Comparison of ENCODE assay signal across 1 cellular context in the genomic region with DNA sequence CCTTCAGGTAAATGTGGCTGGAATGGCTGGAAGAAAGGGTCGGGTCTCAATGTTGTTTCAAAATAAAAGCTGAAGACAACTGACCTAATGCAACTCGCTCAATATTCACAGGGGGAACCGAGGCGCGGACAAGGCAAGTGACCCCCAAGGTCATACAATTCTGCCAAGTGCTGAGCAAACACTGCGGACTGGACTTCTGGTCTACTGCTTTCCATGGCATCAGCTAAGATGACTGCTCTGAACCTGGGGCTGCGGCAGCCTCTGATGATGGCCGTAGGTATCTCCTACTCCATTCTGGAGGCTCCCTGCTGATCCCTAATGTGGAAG.
TF ChIP-seq lines count a peak whose summit lies in the region.

No MANE protein-coding gene starts in this region.

TF ChIP-seq in HepG2, 621 proteins besides CTCF, POLR2A, EP300 and RAD21 (continued from another document and continues in another):
- TF ChIP-seq, protein P1, sequence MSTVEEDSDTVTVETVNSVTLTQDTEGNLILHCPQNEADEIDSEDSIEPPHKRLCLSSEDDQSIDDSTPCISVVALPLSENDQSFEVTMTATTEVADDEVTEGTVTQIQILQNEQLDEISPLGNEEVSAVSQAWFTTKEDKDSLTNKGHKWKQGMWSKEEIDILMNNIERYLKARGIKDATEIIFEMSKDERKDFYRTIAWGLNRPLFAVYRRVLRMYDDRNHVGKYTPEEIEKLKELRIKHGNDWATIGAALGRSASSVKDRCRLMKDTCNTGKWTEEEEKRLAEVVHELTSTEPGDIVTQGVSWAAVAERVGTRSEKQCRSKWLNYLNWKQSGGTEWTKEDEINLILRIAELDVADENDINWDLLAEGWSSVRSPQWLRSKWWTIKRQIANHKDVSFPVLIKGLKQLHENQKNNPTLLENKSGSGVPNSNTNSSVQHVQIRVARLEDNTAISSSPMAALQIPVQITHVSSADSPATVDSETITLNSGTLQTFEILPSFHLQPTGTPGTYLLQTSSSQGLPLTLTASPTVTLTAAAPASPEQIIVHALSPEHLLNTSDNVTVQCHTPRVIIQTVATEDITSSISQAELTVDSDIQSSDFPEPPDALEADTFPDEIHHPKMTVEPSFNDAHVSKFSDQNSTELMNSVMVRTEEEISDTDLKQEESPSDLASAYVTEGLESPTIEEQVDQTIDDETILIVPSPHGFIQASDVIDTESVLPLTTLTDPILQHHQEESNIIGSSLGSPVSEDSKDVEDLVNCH (CRISPR knock-in tag; IDR thresholded peaks at IDR 0.05): no peak
- TF ChIP-seq, protein P2, sequence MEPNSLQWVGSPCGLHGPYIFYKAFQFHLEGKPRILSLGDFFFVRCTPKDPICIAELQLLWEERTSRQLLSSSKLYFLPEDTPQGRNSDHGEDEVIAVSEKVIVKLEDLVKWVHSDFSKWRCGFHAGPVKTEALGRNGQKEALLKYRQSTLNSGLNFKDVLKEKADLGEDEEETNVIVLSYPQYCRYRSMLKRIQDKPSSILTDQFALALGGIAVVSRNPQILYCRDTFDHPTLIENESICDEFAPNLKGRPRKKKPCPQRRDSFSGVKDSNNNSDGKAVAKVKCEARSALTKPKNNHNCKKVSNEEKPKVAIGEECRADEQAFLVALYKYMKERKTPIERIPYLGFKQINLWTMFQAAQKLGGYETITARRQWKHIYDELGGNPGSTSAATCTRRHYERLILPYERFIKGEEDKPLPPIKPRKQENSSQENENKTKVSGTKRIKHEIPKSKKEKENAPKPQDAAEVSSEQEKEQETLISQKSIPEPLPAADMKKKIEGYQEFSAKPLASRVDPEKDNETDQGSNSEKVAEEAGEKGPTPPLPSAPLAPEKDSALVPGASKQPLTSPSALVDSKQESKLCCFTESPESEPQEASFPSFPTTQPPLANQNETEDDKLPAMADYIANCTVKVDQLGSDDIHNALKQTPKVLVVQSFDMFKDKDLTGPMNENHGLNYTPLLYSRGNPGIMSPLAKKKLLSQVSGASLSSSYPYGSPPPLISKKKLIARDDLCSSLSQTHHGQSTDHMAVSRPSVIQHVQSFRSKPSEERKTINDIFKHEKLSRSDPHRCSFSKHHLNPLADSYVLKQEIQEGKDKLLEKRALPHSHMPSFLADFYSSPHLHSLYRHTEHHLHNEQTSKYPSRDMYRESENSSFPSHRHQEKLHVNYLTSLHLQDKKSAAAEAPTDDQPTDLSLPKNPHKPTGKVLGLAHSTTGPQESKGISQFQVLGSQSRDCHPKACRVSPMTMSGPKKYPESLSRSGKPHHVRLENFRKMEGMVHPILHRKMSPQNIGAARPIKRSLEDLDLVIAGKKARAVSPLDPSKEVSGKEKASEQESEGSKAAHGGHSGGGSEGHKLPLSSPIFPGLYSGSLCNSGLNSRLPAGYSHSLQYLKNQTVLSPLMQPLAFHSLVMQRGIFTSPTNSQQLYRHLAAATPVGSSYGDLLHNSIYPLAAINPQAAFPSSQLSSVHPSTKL (CRISPR knock-in tag; IDR thresholded peaks at IDR 0.05): peak; percentile 69
- no peak for TF ChIP-seq NCOA1 (CRISPR knock-in tag; IDR thresholded peaks at IDR 0.05)
- TF ChIP-seq SOX13 (IDR thresholded peaks at IDR 0.05): no peak
- TF ChIP-seq SOX13 (CRISPR knock-in tag; conservative IDR thresholded peaks at IDR 0.05 in 1 of 2, IDR thresholded peaks at IDR 0.05 in 1 of 2): peak in 1 of 2 experiments; percentile 17; a peak in 1 of 4 replicates
- TF ChIP-seq AHR (CRISPR knock-in tag; IDR thresholded peaks at IDR 0.05): no peak
- TF ChIP-seq, protein P3, sequence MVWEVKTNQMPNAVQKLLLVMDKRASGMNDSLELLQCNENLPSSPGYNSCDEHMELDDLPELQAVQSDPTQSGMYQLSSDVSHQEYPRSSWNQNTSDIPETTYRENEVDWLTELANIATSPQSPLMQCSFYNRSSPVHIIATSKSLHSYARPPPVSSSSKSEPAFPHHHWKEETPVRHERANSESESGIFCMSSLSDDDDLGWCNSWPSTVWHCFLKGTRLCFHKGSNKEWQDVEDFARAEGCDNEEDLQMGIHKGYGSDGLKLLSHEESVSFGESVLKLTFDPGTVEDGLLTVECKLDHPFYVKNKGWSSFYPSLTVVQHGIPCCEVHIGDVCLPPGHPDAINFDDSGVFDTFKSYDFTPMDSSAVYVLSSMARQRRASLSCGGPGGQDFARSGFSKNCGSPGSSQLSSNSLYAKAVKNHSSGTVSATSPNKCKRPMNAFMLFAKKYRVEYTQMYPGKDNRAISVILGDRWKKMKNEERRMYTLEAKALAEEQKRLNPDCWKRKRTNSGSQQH (CRISPR knock-in tag; IDR thresholded peaks at IDR 0.05; ENCODE audit: low read depth): 0 out of 2 replicates have a peak, but pooled peaks have one; percentile 20
- no peak for TF ChIP-seq NFYC (CRISPR knock-in tag; IDR thresholded peaks at IDR 0.05)
- no peak for TF ChIP-seq ETV5 (CRISPR knock-in tag; IDR thresholded peaks at IDR 0.05; ENCODE audit: borderline replicate concordance)
- TF ChIP-seq SOX6 (IDR thresholded peaks at IDR 0.05): no peak
- TF ChIP-seq SOX6 (CRISPR knock-in tag; IDR thresholded peaks at IDR 0.05): no peak; the same call in 1 of the 2 replicates
- TF ChIP-seq CAMTA2 (CRISPR knock-in tag; IDR thresholded peaks at IDR 0.05; ENCODE audit: borderline replicate concordance): no peak
- no peak for TF ChIP-seq MAF1 (CRISPR knock-in tag; IDR thresholded peaks at IDR 0.05; ENCODE audit: borderline replicate concordance)
- TF ChIP-seq FOSL1 (CRISPR knock-in tag; IDR thresholded peaks at IDR 0.05; ENCODE audit: borderline replicate concordance): no peak
- no peak for TF ChIP-seq TAF15 (IDR thresholded peaks at IDR 0.05; ENCODE audit: low read depth, low read length, poor library complexity, severe bottlenecking)
- no peak for TF ChIP-seq AGO2 (optimal IDR thresholded peaks at IDR 0.05; ENCODE audit: low read depth, low read length)
- TF ChIP-seq, protein P4, sequence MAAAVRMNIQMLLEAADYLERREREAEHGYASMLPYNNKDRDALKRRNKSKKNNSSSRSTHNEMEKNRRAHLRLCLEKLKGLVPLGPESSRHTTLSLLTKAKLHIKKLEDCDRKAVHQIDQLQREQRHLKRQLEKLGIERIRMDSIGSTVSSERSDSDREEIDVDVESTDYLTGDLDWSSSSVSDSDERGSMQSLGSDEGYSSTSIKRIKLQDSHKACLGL (CRISPR knock-in tag; IDR thresholded peaks at IDR 0.05): no peak
- TF ChIP-seq TEAD3 (CRISPR knock-in tag; optimal IDR thresholded peaks at IDR 0.05; ENCODE audit: borderline replicate concordance): peak; percentile 17
- TF ChIP-seq GATAD2A (CRISPR knock-in tag; IDR thresholded peaks at IDR 0.05): peak; percentile 59; the same call in 1 of the 2 replicates
- 0 out of 2 replicates have a peak, but pooled peaks have one; percentile 27 for TF ChIP-seq NR2F2 (IDR thresholded peaks at IDR 0.05; ENCODE audit: borderline replicate concordance, low read depth)
- no peak for TF ChIP-seq ZNF775 (CRISPR knock-in tag; IDR thresholded peaks at IDR 0.05; ENCODE audit: borderline replicate concordance)
- no peak for TF ChIP-seq ZNF382 (CRISPR knock-in tag; IDR thresholded peaks at IDR 0.05; ENCODE audit: borderline replicate concordance)
- TF ChIP-seq, protein P5, sequence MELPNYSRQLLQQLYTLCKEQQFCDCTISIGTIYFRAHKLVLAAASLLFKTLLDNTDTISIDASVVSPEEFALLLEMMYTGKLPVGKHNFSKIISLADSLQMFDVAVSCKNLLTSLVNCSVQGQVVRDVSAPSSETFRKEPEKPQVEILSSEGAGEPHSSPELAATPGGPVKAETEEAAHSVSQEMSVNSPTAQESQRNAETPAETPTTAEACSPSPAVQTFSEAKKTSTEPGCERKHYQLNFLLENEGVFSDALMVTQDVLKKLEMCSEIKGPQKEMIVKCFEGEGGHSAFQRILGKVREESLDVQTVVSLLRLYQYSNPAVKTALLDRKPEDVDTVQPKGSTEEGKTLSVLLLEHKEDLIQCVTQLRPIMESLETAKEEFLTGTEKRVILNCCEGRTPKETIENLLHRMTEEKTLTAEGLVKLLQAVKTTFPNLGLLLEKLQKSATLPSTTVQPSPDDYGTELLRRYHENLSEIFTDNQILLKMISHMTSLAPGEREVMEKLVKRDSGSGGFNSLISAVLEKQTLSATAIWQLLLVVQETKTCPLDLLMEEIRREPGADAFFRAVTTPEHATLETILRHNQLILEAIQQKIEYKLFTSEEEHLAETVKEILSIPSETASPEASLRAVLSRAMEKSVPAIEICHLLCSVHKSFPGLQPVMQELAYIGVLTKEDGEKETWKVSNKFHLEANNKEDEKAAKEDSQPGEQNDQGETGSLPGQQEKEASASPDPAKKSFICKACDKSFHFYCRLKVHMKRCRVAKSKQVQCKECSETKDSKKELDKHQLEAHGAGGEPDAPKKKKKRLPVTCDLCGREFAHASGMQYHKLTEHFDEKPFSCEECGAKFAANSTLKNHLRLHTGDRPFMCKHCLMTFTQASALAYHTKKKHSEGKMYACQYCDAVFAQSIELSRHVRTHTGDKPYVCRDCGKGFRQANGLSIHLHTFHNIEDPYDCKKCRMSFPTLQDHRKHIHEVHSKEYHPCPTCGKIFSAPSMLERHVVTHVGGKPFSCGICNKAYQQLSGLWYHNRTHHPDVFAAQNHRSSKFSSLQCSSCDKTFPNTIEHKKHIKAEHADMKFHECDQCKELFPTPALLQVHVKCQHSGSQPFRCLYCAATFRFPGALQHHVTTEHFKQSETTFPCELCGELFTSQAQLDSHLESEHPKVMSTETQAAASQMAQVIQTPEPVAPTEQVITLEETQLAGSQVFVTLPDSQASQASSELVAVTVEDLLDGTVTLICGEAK (IDR thresholded peaks at IDR 0.05): no peak
- TF ChIP-seq, protein P5 (CRISPR knock-in tag; IDR thresholded peaks at IDR 0.05): no peak
- TF ChIP-seq MAZ (IDR thresholded peaks at IDR 0.05; ENCODE audit: borderline replicate concordance, low read depth, low read length): no peak
- 0 out of 2 replicates have a peak, but pooled peaks have one; percentile 31 for TF ChIP-seq MAZ (CRISPR knock-in tag; IDR thresholded peaks at IDR 0.05; ENCODE audit: low read depth)
- TF ChIP-seq FOXJ3 (CRISPR knock-in tag; IDR thresholded peaks at IDR 0.05; ENCODE audit: borderline replicate concordance): no peak
- TF ChIP-seq NR2F6 (IDR thresholded peaks at IDR 0.05): peak; percentile 73
- TF ChIP-seq NR2F6 (CRISPR knock-in tag; IDR thresholded peaks at IDR 0.05): peak; percentile 74; the same call in 1 of the 2 replicates
- no peak for TF ChIP-seq BRD4 (CRISPR knock-in tag; IDR thresholded peaks at IDR 0.05)
- TF ChIP-seq HNF4A (CRISPR knock-in tag; IDR thresholded peaks at IDR 0.05): peak; percentile 51
- no peak for TF ChIP-seq ZNF296 (CRISPR knock-in tag; conservative IDR thresholded peaks at IDR 0.05)
- TF ChIP-seq ZNF709 (CRISPR knock-in tag; IDR thresholded peaks at IDR 0.05): no peak
- no peak for TF ChIP-seq FOXA1 (IDR thresholded peaks at IDR 0.05)
- 0 out of 2 replicates have a peak, but pooled peaks have one; percentile 43 for TF ChIP-seq FOXA1 (CRISPR knock-in tag; IDR thresholded peaks at IDR 0.05)
- no peak for TF ChIP-seq HES4 (CRISPR knock-in tag; IDR thresholded peaks at IDR 0.05; ENCODE audit: borderline replicate concordance)
- no peak for TF ChIP-seq KLF15 (CRISPR knock-in tag; IDR thresholded peaks at IDR 0.05; ENCODE audit: borderline replicate concordance)
- no peak for TF ChIP-seq JARID2 (CRISPR knock-in tag; IDR thresholded peaks at IDR 0.05; ENCODE audit: insufficient replicate concordance)
- no peak for TF ChIP-seq SAFB2 (CRISPR knock-in tag; IDR thresholded peaks at IDR 0.05; ENCODE audit: borderline replicate concordance, low read depth)
- TF ChIP-seq ZNF260 (CRISPR knock-in tag; IDR thresholded peaks at IDR 0.05; ENCODE audit: borderline replicate concordance, low read depth): no peak
- no peak for TF ChIP-seq IRX3 (CRISPR knock-in tag; IDR thresholded peaks at IDR 0.05; ENCODE audit: borderline replicate concordance, low read depth)
- TF ChIP-seq TGIF2 (CRISPR knock-in tag; IDR thresholded peaks at IDR 0.05): no peak
- TF ChIP-seq, protein P6, sequence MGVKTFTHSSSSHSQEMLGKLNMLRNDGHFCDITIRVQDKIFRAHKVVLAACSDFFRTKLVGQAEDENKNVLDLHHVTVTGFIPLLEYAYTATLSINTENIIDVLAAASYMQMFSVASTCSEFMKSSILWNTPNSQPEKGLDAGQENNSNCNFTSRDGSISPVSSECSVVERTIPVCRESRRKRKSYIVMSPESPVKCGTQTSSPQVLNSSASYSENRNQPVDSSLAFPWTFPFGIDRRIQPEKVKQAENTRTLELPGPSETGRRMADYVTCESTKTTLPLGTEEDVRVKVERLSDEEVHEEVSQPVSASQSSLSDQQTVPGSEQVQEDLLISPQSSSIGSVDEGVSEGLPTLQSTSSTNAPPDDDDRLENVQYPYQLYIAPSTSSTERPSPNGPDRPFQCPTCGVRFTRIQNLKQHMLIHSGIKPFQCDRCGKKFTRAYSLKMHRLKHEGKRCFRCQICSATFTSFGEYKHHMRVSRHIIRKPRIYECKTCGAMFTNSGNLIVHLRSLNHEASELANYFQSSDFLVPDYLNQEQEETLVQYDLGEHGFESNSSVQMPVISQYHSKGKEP (CRISPR knock-in tag; IDR thresholded peaks at IDR 0.05): no peak
- no peak for TF ChIP-seq CBX1 (IDR thresholded peaks at IDR 0.05; ENCODE audit: low read depth)
- no peak for TF ChIP-seq NFE2 (CRISPR knock-in tag; IDR thresholded peaks at IDR 0.05)
- no peak for TF ChIP-seq PLRG1 (conservative IDR thresholded peaks at IDR 0.05)
- TF ChIP-seq ZNF766 (CRISPR knock-in tag; IDR thresholded peaks at IDR 0.05; ENCODE audit: borderline replicate concordance): no peak
- 0 out of 2 replicates have a peak, but pooled peaks have one; percentile 38 for TF ChIP-seq ZSCAN21 (CRISPR knock-in tag; IDR thresholded peaks at IDR 0.05; ENCODE audit: borderline replicate concordance)
